ENCODE assay signal across 32 cellular contexts in genomic region chr5:52282647-52283046, GRCh38.
"Had no signal": no experiment of that assay in that cellular context is flagged by ENCODE, and none has a peak within 500 bp of the region (broad histone marks: within the 10 kb centered on the region; RNA-seq: fewer than 3 reads in every experiment).

No MANE protein-coding gene starts in this region.

- H3K9me3 ChIP-seq: adrenal gland, ascending aorta had no signal

- FAIRE-seq: bronchial epithelial cell, TTC549 had no signal

- ATAC-seq: activated CD8-positive, alpha-beta T cell treated with anti-CD3 and anti-CD28 coated beads for 36 hours; activated naive CD4-positive, alpha-beta T cell treated with anti-CD3 and anti-CD28 coated beads, Interleukin-2, amount 50 U/mL, for 72 hours; activated T-cell treated with anti-CD3 and anti-CD28 coated beads, Interleukin-2, amount 50 U/mL, for 4 hours; activated T-cell treated with anti-CD3 and anti-CD28 coated beads, Interleukin-2, amount 50 U/mL, for 72 hours; activated T-helper 17 cell treated with anti-CD3 and anti-CD28 coated beads, Interleukin-2, amount 50 U/mL, for 72 hours had no signal

- DNase-seq: activated B cell treated with CpG ODN at 0.5 μM for 24 hours; activated CD4-positive, alpha-beta memory T cell treated with anti-CD3 and anti-CD28 coated beads for 36 hours; activated CD4-positive, alpha-beta T cell treated with anti-CD3 and anti-CD28 coated beads for 4 hours; activated CD4-positive, alpha-beta T cell treated with anti-CD3 and anti-CD28 coated beads, Interleukin-2, amount 10 ng/mL, durations not matched to agents 24 days and 14 days; activated CD4-positive, alpha-beta T cell treated with anti-CD3 and anti-CD28 coated beads, Interleukin-2, amount 50 U/mL, for 1 hour; activated CD4-positive, alpha-beta T cell treated with anti-CD3 and anti-CD28 coated beads, Interleukin-2, amount 50 U/mL, for 4 hours; activated CD4-positive, CD25-positive, alpha-beta regulatory T cell treated with anti-CD3 and anti-CD28 coated beads, Interleukin-2, amount 50 U/mL, for 72 hours; activated CD8-positive, alpha-beta memory T cell treated with anti-CD3 and anti-CD28 coated beads, Interleukin-2, amount 50 U/mL, for 4 hours; activated CD8-positive, alpha-beta T cell treated with anti-CD3 and anti-CD28 coated beads for 36 hours; activated effector memory CD4-positive, alpha-beta T cell treated with anti-CD3 and anti-CD28 coated beads, Interleukin-2, amount 50 U/mL, for 16 hours; activated gamma-delta T cell treated with Interleukin-2 at 50 U/mL for 16 hours; activated naive CD4-positive, alpha-beta T cell; activated naive CD4-positive, alpha-beta T cell treated with anti-CD3 and anti-CD28 coated beads for 36 hours; activated naive CD4-positive, alpha-beta T cell treated with anti-CD3 and anti-CD28 coated beads, Interleukin-2, amount 50 U/mL, for 16 hours; activated naive CD8-positive, alpha-beta T cell treated with anti-CD3 and anti-CD28 coated beads for 36 hours; activated T-cell treated with anti-CD3 and anti-CD28 coated beads for 4 hours; activated T-cell treated with anti-CD3 and anti-CD28 coated beads, Interleukin-2, amount 50 U/mL, for 1 hour; activated T-cell treated with anti-CD3 and anti-CD28 coated beads, Interleukin-2, amount 50 U/mL, for 4 hours; activated T-cell treated with anti-CD3 and anti-CD28 coated beads, Interleukin-2, amount 50 U/mL, for 72 hours; amniotic stem cell; caudate nucleus; cerebellar nuclear complex; T-helper 2 cell; T-helper 9 cell had no signal

- H3K4me1 ChIP-seq: adrenal gland, ascending aorta had no signal

- H3K4me3 ChIP-seq: adrenal gland, ascending aorta, cardiac muscle cell had no signal

- H3K27ac ChIP-seq: adrenal gland, ascending aorta, cardiac muscle cell, VCaP had no signal

- H3K36me3 ChIP-seq: adrenal gland, ascending aorta, cardiac muscle cell had no signal

- H3K27me3 ChIP-seq: adrenal gland, ascending aorta, cardiac muscle cell had no signal
